Comparison of ENCODE assay signal across 1 cellular context in the genomic region with DNA sequence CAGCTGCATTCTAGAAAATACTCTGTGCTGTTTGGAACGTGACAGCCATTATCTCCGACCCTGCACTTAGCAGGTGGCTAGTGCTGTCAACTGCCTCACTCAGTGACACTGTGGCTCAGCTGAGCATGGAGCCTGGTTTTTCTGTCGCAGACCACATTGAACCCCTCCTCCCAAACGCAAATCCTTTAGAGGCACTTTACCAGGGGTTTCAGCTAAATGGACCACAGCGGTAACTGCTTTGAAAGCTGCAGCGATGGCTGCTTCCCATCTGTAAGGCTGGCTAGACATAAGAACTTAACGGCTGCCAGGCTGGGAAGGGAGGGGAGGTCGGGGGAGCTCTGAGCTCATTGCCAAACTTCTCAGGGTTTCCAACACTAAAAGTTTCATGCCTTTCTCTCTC.
TF ChIP-seq lines count a peak whose summit lies in the region.

No MANE protein-coding gene starts in this region.

TF ChIP-seq in WTC11, 78 proteins besides CTCF, POLR2A, EP300 and RAD21 (continued from another document):
- TF ChIP-seq, protein P1, sequence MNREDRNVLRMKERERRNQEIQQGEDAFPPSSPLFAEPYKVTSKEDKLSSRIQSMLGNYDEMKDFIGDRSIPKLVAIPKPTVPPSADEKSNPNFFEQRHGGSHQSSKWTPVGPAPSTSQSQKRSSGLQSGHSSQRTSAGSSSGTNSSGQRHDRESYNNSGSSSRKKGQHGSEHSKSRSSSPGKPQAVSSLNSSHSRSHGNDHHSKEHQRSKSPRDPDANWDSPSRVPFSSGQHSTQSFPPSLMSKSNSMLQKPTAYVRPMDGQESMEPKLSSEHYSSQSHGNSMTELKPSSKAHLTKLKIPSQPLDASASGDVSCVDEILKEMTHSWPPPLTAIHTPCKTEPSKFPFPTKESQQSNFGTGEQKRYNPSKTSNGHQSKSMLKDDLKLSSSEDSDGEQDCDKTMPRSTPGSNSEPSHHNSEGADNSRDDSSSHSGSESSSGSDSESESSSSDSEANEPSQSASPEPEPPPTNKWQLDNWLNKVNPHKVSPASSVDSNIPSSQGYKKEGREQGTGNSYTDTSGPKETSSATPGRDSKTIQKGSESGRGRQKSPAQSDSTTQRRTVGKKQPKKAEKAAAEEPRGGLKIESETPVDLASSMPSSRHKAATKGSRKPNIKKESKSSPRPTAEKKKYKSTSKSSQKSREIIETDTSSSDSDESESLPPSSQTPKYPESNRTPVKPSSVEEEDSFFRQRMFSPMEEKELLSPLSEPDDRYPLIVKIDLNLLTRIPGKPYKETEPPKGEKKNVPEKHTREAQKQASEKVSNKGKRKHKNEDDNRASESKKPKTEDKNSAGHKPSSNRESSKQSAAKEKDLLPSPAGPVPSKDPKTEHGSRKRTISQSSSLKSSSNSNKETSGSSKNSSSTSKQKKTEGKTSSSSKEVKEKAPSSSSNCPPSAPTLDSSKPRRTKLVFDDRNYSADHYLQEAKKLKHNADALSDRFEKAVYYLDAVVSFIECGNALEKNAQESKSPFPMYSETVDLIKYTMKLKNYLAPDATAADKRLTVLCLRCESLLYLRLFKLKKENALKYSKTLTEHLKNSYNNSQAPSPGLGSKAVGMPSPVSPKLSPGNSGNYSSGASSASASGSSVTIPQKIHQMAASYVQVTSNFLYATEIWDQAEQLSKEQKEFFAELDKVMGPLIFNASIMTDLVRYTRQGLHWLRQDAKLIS (CRISPR knock-in tag; IDR thresholded peaks at IDR 0.05; ENCODE audit: borderline replicate concordance) = no peak
- TF ChIP-seq TCF7 (CRISPR knock-in tag; IDR thresholded peaks at IDR 0.05; ENCODE audit: low read depth) = no peak
- TF ChIP-seq GRHL2 (CRISPR knock-in tag; IDR thresholded peaks at IDR 0.05; ENCODE audit: insufficient replicate concordance, severe bottlenecking) = no peak
- TF ChIP-seq FOXP1 (CRISPR knock-in tag; IDR thresholded peaks at IDR 0.05; ENCODE audit: borderline replicate concordance) = no peak
- no peak for TF ChIP-seq JAZF1 (CRISPR knock-in tag; IDR thresholded peaks at IDR 0.05)
